19 cellular contexts compared by ENCODE assay signal in the genomic region with DNA sequence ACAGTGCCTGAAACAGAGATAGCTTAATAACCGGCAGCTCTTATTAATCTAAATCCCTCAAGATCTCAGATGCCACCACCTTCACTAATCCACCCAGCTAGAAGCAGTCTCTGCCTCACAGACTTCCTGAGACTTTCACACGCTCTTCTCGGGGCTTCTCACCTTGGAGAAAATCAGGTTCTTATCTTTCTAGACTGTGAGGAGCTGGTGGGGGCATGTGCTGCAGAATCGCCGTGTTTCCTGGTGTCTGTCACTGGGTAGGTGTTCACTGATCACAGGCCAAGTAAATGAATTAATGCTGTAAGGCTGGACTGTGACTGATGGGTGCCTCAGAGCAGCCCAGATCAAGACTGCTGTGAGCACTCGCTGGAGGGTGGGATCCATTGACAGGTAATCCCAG.
DNase-seq lines count a peak whose midpoint lies in the region; ATAC-seq and TF ChIP-seq lines count a peak whose summit lies in the region.
"Had no signal": no experiment of that assay in that cellular context is flagged by ENCODE, and none has a peak within 500 bp of the region (broad histone marks: within the 10 kb centered on the region; RNA-seq: fewer than 3 reads in every experiment).

No MANE protein-coding gene starts in this region.

- H3K4me1 Mint-ChIP-seq in effector memory CD8-positive, alpha-beta T cell (ENCODE audit: low read depth in 2 of 2) = peaks cover 25 to 40% of the 10 kb centered on the region in 2 donors
- no peaks in the 10 kb centered on the region for H3K4me1 Mint-ChIP-seq in activated CD4-positive, alpha-beta memory T cell treated with anti-CD3 and anti-CD28 coated beads, Interleukin-2, amount 10 ng/mL, durations not matched to agents 7 days and 5 days
- H3K4me1 Mint-ChIP-seq: B cell, H9 had no signal

- intact Hi-C loops in breast epithelium (cut with DNase I; ENCODE audit: low total_unique reads) = no loop called here
- intact Hi-C loops in mammary epithelial cell (cut with micrococcal nuclease) = no loop called here
- intact Hi-C loops in sigmoid colon (cut with DNase I) = no loop called here

- no peaks in the 10 kb centered on the region for H4K20me1 ChIP-seq in mammary epithelial cell (ENCODE audit: insufficient read depth, low read length)

- H3K36me3 ChIP-seq in breast epithelium (no peaks in the 10 kb centered on the region), mammary epithelial cell (ENCODE audit: insufficient read depth, low read length) (no peaks in the 10 kb centered on the region), mesendoderm (ENCODE audit: control insufficient read depth, insufficient read depth, low read length) (no peaks in the 10 kb centered on the region), sigmoid colon (no peaks in the 10 kb centered on the region)
- H3K36me3 ChIP-seq: BLaER1 treated with 17β-estradiol and CSF1 and Interleukin-3, amounts not matched to agents 10 nM and 100 nM had no signal

- dilution Hi-C loops in mammary epithelial cell (cut with HindIII; ENCODE audit: low sequenced_read_pairs) = no loop called here

- H3K79me2 ChIP-seq in mammary epithelial cell (ENCODE audit: insufficient read depth, low read length) (no peaks in the 10 kb centered on the region), mesendoderm (ENCODE audit: control insufficient read depth, insufficient read depth, low read length) (no peaks in the 10 kb centered on the region)

- no peak overlapping the region for H4K5ac ChIP-seq in mesendoderm (ENCODE audit: low read length)

- peaks cover 0 to 4% of the 10 kb centered on the region in 2 donors for H3K4me1 ChIP-seq in breast epithelium
- H3K4me1 ChIP-seq in mammary epithelial cell (ENCODE audit: insufficient read depth, low read length) = no peaks in the 10 kb centered on the region
- H3K4me1 ChIP-seq in mesendoderm (ENCODE audit: control insufficient read depth, low read depth, low read length) = peaks cover 4% of the 10 kb centered on the region
- H3K4me1 ChIP-seq in sigmoid colon = peaks cover 0 to 39% (median 29%) of the 10 kb centered on the region in 4 donors
- H3K4me1 ChIP-seq: BLaER1 treated with 17β-estradiol and CSF1 and Interleukin-3, amounts not matched to agents 10 nM and 100 nM had no signal

- no TSS peak for BruUV-seq in mammary epithelial cell (replicated peaks; lab: Mats Ljungman, UMichigan)

- H3K79me1 ChIP-seq in mesendoderm (ENCODE audit: low read length) = no peaks in the 10 kb centered on the region

- TF ChIP-seq CTCF in breast epithelium (IDR thresholded peaks at IDR 0.05) (no peak), mammary epithelial cell (conservative IDR thresholded peaks at IDR 0.05 in 1 of 2, IDR thresholded peaks at IDR 0.05 in 1 of 2; ENCODE audit: extremely low read depth in 1 of 2, insufficient read depth in 1 of 2, low read depth in 1 of 2, low read length in 2 of 2) (no peak), sigmoid colon (IDR thresholded peaks at IDR 0.05) (no peak)

- ATAC-seq in effector memory CD8-positive, alpha-beta T cell (replicated peaks) = peak; percentile 91
- no peak for ATAC-seq in stimulated activated naive CD8-positive, alpha-beta T cell treated with anti-CD3 and anti-CD28 coated beads, Interleukin-15, Interleukin-2, amounts not matched to agents 100 U/mL and 50 U/mL, for 24 hours
- ATAC-seq: CD8-positive, alpha-beta T cell; GM12878 had no signal

- H2AK5ac ChIP-seq in mesendoderm (ENCODE audit: low read length) = no peak overlapping the region

- H3K36me3 Mint-ChIP-seq in effector memory CD8-positive, alpha-beta T cell (ENCODE audit: insufficient read depth) = no peaks in the 10 kb centered on the region
- no peaks in the 10 kb centered on the region for H3K36me3 Mint-ChIP-seq in activated CD4-positive, alpha-beta memory T cell treated with anti-CD3 and anti-CD28 coated beads, Interleukin-2, amount 10 ng/mL, durations not matched to agents 7 days and 5 days (ENCODE audit: low read depth)
- H3K36me3 Mint-ChIP-seq: CD8-positive, alpha-beta T cell had no signal

- H2BK15ac ChIP-seq in mesendoderm (replicated peaks; ENCODE audit: low read depth) = no peak overlapping the region

- H3K27me3 Mint-ChIP-seq in effector memory CD8-positive, alpha-beta T cell = peaks cover 5 to 68% of the 10 kb centered on the region in 2 donors
- peaks cover 29% of the 10 kb centered on the region for H3K27me3 Mint-ChIP-seq in activated CD4-positive, alpha-beta memory T cell treated with anti-CD3 and anti-CD28 coated beads, Interleukin-2, amount 10 ng/mL, durations not matched to agents 7 days and 5 days

- no peak for TF ChIP-seq EP300 in sigmoid colon (IDR thresholded peaks at IDR 0.05)

- H3K9me3 ChIP-seq in breast epithelium (no peaks in the 10 kb centered on the region), mammary epithelial cell (replicated peaks; ENCODE audit: insufficient read depth, low read length) (no peaks in the 10 kb centered on the region), sigmoid colon (no peaks in the 10 kb centered on the region)
- H3K9me3 ChIP-seq: BLaER1 treated with 17β-estradiol and CSF1 and Interleukin-3, amounts not matched to agents 10 nM and 100 nM had no signal

- H3K4ac ChIP-seq in mesendoderm (ENCODE audit: low read depth, low read length) = no peak overlapping the region

- WGBS in mammary epithelial cell (ENCODE audit: low coverage, missing lambda C conversion rate) = 40% methylated on average over 6 of the region's 6 CpGs
- no CpG with 5 or more reads among the region's 6 CpGs for WGBS in mesendoderm (ENCODE audit: extremely low coverage, insufficient coverage, low lambda C conversion rate)
- 78 to 87% methylated on average over 6 of the region's 6 CpGs for WGBS in sigmoid colon, 2 donors

- H3K27ac ChIP-seq in breast epithelium (peak overlapping the region; percentile 34 to 56), mammary epithelial cell (ENCODE audit: insufficient read depth, low read depth, low read length) (no peak overlapping the region), mesendoderm (ENCODE audit: low read depth, low read length) (no peak overlapping the region), sigmoid colon (no peak overlapping the region)
- H3K27ac ChIP-seq: BLaER1 treated with 17β-estradiol and CSF1 and Interleukin-3, amounts not matched to agents 10 nM and 100 nM had no signal

- H3K9ac ChIP-seq in mammary epithelial cell (ENCODE audit: insufficient read depth, low read length) (no peak overlapping the region), mesendoderm (ENCODE audit: low read length) (no peak overlapping the region)
- H3K9ac ChIP-seq: BLaER1 treated with 17β-estradiol and CSF1 and Interleukin-3, amounts not matched to agents 10 nM and 100 nM had no signal

- no peak overlapping the region for H3K23ac ChIP-seq in mesendoderm (ENCODE audit: low read length)

- H3K18ac ChIP-seq in mesendoderm (ENCODE audit: low read length) = no peak overlapping the region

- TF ChIP-seq POLR2A in breast epithelium (IDR thresholded peaks at IDR 0.05) (no peak), sigmoid colon (IDR thresholded peaks at IDR 0.05) (no peak)

- no peak overlapping the region for H4K8ac ChIP-seq in mesendoderm (ENCODE audit: low read depth, low read length)

- CTCF ChIA-PET in mammary epithelial cell (lab: Charles Lee; ENCODE audit: low non-redundant PET) = no interaction called here
- CTCF ChIA-PET in activated CD4-positive, alpha-beta memory T cell treated with anti-CD3 and anti-CD28 coated beads, Interleukin-2, amount 10 ng/mL, durations not matched to agents 7 days and 5 days (lab: Charles Lee) = no interaction called here

- no peaks in the 10 kb centered on the region for H3K9me3 Mint-ChIP-seq in effector memory CD8-positive, alpha-beta T cell
- H3K9me3 Mint-ChIP-seq in activated CD4-positive, alpha-beta memory T cell treated with anti-CD3 and anti-CD28 coated beads, Interleukin-2, amount 10 ng/mL, durations not matched to agents 7 days and 5 days = no peaks in the 10 kb centered on the region
- H3K9me3 Mint-ChIP-seq: CD8-positive, alpha-beta T cell; H9 had no signal

- H3K27me3 ChIP-seq in breast epithelium (no peaks in the 10 kb centered on the region), mammary epithelial cell (ENCODE audit: insufficient read depth, low read length) (peaks cover 5% of the 10 kb centered on the region), mesendoderm (ENCODE audit: insufficient read depth, low read length, poor library complexity) (peaks cover 16% of the 10 kb centered on the region), sigmoid colon (no peaks in the 10 kb centered on the region)

- in situ Hi-C loops in mammary epithelial cell (cut with MboI; ENCODE audit: low sequenced_read_pairs in 2 of 2) = no loop called here

- H2BK120ac ChIP-seq in mesendoderm (ENCODE audit: low read depth, low read length) = no peak overlapping the region

- no peak overlapping the region for H3K56ac ChIP-seq in mesendoderm (ENCODE audit: low read length)

- no peak overlapping the region for H3K4me3 ChIP-seq in breast epithelium
- H3K4me3 ChIP-seq in mammary epithelial cell (replicated peaks in 1 of 3; ENCODE audit: insufficient read depth in 1 of 3, low read depth in 2 of 3, low read length in 3 of 3) = no peak overlapping the region
- H3K4me3 ChIP-seq in mesendoderm (ENCODE audit: low read length) = no peak overlapping the region
- H3K4me3 ChIP-seq in sigmoid colon = no peak overlapping the region
- H3K4me3 ChIP-seq: BLaER1 treated with 17β-estradiol and CSF1 and Interleukin-3, amounts not matched to agents 10 nM and 100 nM; GM12878 had no signal

- H3K4me2 ChIP-seq in mammary epithelial cell (ENCODE audit: insufficient read depth, low read depth, low read length) (no peak overlapping the region), mesendoderm (ENCODE audit: low read length) (no peak overlapping the region)
- H3K4me2 ChIP-seq: BLaER1 treated with 17β-estradiol and CSF1 and Interleukin-3, amounts not matched to agents 10 nM and 100 nM had no signal

- H3K27ac Mint-ChIP-seq in effector memory CD8-positive, alpha-beta T cell = peak overlapping the region; percentile 41 to 84
- no peak overlapping the region for H3K27ac Mint-ChIP-seq in activated CD4-positive, alpha-beta memory T cell treated with anti-CD3 and anti-CD28 coated beads, Interleukin-2, amount 10 ng/mL, durations not matched to agents 7 days and 5 days
- H3K27ac Mint-ChIP-seq: B cell; CD8-positive, alpha-beta T cell; H9 had no signal

- H2AFZ ChIP-seq in mammary epithelial cell (ENCODE audit: low read depth, low read length) = no peak overlapping the region

- POLR2A ChIA-PET in activated CD4-positive, alpha-beta memory T cell treated with anti-CD3 and anti-CD28 coated beads, Interleukin-2, amount 10 ng/mL, durations not matched to agents 7 days and 5 days (lab: Charles Lee) = no interaction called here

- no peak overlapping the region for H2BK5ac ChIP-seq in mesendoderm (ENCODE audit: low read length)

- no peak for DNase-seq in breast epithelium (ENCODE audit: low spot score in 2 of 2)
- DNase-seq in mammary epithelial cell = no peak
- peak in 2 of 3 experiments; percentile 11 to 23 for DNase-seq in effector memory CD8-positive, alpha-beta T cell
- peak; percentile 83 for DNase-seq in mesendoderm
- DNase-seq in sigmoid colon = peak; percentile 5
- DNase-seq in activated CD4-positive, alpha-beta memory T cell treated with anti-CD3 and anti-CD28 coated beads, Interleukin-2, amount 10 ng/mL, durations not matched to agents 7 days and 5 days = no peak
- DNase-seq in stimulated activated naive CD8-positive, alpha-beta T cell treated with anti-CD3 and anti-CD28 coated beads, Interleukin-15, Interleukin-2, amounts not matched to agents 100 U/mL and 50 U/mL, for 24 hours = no peak
- DNase-seq in activated effector memory CD4-positive, alpha-beta T cell treated with Interleukin-2 at 50 U/mL for 16 hours = no peak
- DNase-seq: 8988T; CD8-positive, alpha-beta T cell; COR-L47; DMS 273 treated with DMSO at 0.1 percent for 48 hours; DMS53; DND-41; EL; H9 had no signal

- peak overlapping the region; percentile 11 to 25 for H3K4me3 Mint-ChIP-seq in effector memory CD8-positive, alpha-beta T cell
- H3K4me3 Mint-ChIP-seq in activated CD4-positive, alpha-beta memory T cell treated with anti-CD3 and anti-CD28 coated beads, Interleukin-2, amount 10 ng/mL, durations not matched to agents 7 days and 5 days = no peak overlapping the region
- H3K4me3 Mint-ChIP-seq: B cell; CD8-positive, alpha-beta T cell; H9 had no signal

Comparison
In these comparisons a context has a peak if more than half of its experiments do, and no peak if none do; other contexts are left out.
1. H3K27ac ChIP-seq: peak in breast epithelium (2 of 2); none in mammary epithelial cell (single experiment), mesendoderm (single experiment) and sigmoid colon (0 of 4).
2. DNase-seq: peak in effector memory CD8-positive, alpha-beta T cell (2 of 3), mesendoderm (single experiment) and sigmoid colon (single experiment); none in breast epithelium (0 of 2), mammary epithelial cell (single experiment), activated CD4-positive, alpha-beta memory T cell treated with anti-CD3 and anti-CD28 coated beads, Interleukin-2, amount 10 ng/mL, durations not matched to agents 7 days and 5 days (single experiment), stimulated activated naive CD8-positive, alpha-beta T cell treated with anti-CD3 and anti-CD28 coated beads, Interleukin-15, Interleukin-2, amounts not matched to agents 100 U/mL and 50 U/mL, for 24 hours (single experiment) and activated effector memory CD4-positive, alpha-beta T cell treated with Interleukin-2 at 50 U/mL for 16 hours (single experiment).